In the genomic region with DNA sequence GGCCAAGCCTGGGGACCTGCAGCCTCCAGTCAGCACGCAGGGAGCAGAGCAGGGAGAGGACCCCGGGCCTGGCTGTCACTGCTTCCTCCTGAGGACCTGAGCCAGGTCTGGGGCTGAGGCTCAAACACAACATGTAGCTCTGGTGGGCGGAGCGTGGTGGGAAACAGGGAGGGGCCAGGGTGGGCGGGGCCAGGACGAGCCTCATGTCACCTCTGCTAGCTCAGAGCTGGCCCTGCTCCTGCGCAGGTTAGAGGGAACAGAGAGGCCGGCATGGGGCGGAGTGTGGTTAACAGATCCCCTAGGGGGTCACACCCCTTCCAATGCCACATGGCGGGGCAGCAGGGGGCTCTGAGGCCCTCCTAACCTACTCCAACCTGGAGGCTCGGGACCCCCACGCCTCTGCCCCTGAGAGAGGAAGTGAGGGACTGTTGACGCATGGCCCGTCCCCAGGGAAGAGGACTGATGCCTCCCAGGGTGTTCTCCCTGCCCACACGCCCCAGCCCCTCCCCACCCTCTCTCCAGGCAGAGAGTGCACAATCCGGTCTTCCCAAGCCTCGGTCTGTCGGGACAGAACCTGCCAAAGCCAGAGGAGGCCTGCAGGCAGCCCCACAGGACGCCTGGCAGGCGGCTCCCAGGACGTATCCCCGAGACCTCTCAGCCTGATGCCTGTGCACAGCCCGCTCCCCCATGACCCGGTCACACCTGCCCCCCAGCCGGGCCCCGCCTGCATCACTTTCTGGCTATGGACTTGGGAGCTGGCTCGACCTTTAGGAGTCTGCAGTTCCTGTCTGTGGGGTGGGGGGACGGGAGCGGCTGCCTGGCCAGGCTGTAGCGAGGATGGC, we compare ENCODE assay signal across 1 cellular context.
TF ChIP-seq lines count a peak whose summit lies in the region.

No MANE protein-coding gene starts in this region.

TF ChIP-seq in K562, 482 proteins besides CTCF, POLR2A, EP300 and RAD21 (continued from another document and continues in another):
- TF ChIP-seq JUNB (CRISPR knock-in tag; conservative IDR thresholded peaks at IDR 0.05) (no peak), ZNF197 (CRISPR knock-in tag; IDR thresholded peaks at IDR 0.05; ENCODE audit: low read depth) (no peak), U2AF1 (optimal IDR thresholded peaks at IDR 0.05; ENCODE audit: low read depth, low read length) (no peak), ZNF431 (CRISPR knock-in tag; IDR thresholded peaks at IDR 0.05) (no peak), NKRF (IDR thresholded peaks at IDR 0.05; ENCODE audit: borderline replicate concordance) (peak; percentile 86; the same call in 1 of the 2 replicates), GTF2B (IDR thresholded peaks at IDR 0.05; ENCODE audit: extremely low read depth, insufficient read length) (no peak), MBD2 (IDR thresholded peaks at IDR 0.05; ENCODE audit: borderline replicate concordance, low read depth) (peak; percentile 25; the same call in 1 of the 2 replicates), DMBX1 (CRISPR knock-in tag; IDR thresholded peaks at IDR 0.05; ENCODE audit: borderline replicate concordance) (peak; percentile 13; the same call in 1 of the 2 replicates), MEF2A (IDR thresholded peaks at IDR 0.05; ENCODE audit: control insufficient read depth, low read depth, low read length) (no peak), NCOA4 (IDR thresholded peaks at IDR 0.05; ENCODE audit: partially characterized antibody) (no peak), TFE3 (CRISPR knock-in tag; IDR thresholded peaks at IDR 0.05) (no peak), NR0B1 (IDR thresholded peaks at IDR 0.05; ENCODE audit: partially characterized antibody) (no peak), BMI1 (IDR thresholded peaks at IDR 0.05; ENCODE audit: low read length) (no peak), RUNX1 (IDR thresholded peaks at IDR 0.05; ENCODE audit: low read depth) (no peak), ZNF584 (CRISPR knock-in tag; IDR thresholded peaks at IDR 0.05; ENCODE audit: low read depth) (no peak), TCFL5 (CRISPR knock-in tag; conservative IDR thresholded peaks at IDR 0.05) (no peak), SP1 (CRISPR knock-in tag; IDR thresholded peaks at IDR 0.05) (0 out of 2 replicates have a peak, but pooled peaks have one; percentile 18), DPF2 (IDR thresholded peaks at IDR 0.05) (no peak; the same call in 1 of the 2 replicates), ZNF717 (CRISPR knock-in tag; IDR thresholded peaks at IDR 0.05) (no peak), FOXJ3 (CRISPR knock-in tag; IDR thresholded peaks at IDR 0.05) (no peak), MAZ (CRISPR knock-in tag; conservative IDR thresholded peaks at IDR 0.05 in 1 of 2, IDR thresholded peaks at IDR 0.05 in 1 of 2) (peak; percentile 71 to 75), ZNF124 (CRISPR knock-in tag; IDR thresholded peaks at IDR 0.05) (no peak), ZNF707 (CRISPR knock-in tag; conservative IDR thresholded peaks at IDR 0.05) (no peak), PRMT5 (CRISPR knock-in tag; IDR thresholded peaks at IDR 0.05) (no peak)
- TF ChIP-seq, protein P1, sequence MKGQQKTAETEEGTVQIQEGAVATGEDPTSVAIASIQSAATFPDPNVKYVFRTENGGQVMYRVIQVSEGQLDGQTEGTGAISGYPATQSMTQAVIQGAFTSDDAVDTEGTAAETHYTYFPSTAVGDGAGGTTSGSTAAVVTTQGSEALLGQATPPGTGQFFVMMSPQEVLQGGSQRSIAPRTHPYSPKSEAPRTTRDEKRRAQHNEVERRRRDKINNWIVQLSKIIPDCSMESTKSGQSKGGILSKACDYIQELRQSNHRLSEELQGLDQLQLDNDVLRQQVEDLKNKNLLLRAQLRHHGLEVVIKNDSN (CRISPR knock-in tag; IDR thresholded peaks at IDR 0.05), result no peak
- TF ChIP-seq, protein P2, sequence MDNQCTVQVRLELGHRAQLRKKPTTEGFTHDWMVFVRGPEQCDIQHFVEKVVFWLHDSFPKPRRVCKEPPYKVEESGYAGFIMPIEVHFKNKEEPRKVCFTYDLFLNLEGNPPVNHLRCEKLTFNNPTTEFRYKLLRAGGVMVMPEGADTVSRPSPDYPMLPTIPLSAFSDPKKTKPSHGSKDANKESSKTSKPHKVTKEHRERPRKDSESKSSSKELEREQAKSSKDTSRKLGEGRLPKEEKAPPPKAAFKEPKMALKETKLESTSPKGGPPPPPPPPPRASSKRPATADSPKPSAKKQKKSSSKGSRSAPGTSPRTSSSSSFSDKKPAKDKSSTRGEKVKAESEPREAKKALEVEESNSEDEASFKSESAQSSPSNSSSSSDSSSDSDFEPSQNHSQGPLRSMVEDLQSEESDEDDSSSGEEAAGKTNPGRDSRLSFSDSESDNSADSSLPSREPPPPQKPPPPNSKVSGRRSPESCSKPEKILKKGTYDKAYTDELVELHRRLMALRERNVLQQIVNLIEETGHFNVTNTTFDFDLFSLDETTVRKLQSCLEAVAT (IDR thresholded peaks at IDR 0.05), result 0 out of 4 replicates have a peak, but pooled peaks of 1 of the 2 experiments have one; percentile 16
- TF ChIP-seq, protein P3, sequence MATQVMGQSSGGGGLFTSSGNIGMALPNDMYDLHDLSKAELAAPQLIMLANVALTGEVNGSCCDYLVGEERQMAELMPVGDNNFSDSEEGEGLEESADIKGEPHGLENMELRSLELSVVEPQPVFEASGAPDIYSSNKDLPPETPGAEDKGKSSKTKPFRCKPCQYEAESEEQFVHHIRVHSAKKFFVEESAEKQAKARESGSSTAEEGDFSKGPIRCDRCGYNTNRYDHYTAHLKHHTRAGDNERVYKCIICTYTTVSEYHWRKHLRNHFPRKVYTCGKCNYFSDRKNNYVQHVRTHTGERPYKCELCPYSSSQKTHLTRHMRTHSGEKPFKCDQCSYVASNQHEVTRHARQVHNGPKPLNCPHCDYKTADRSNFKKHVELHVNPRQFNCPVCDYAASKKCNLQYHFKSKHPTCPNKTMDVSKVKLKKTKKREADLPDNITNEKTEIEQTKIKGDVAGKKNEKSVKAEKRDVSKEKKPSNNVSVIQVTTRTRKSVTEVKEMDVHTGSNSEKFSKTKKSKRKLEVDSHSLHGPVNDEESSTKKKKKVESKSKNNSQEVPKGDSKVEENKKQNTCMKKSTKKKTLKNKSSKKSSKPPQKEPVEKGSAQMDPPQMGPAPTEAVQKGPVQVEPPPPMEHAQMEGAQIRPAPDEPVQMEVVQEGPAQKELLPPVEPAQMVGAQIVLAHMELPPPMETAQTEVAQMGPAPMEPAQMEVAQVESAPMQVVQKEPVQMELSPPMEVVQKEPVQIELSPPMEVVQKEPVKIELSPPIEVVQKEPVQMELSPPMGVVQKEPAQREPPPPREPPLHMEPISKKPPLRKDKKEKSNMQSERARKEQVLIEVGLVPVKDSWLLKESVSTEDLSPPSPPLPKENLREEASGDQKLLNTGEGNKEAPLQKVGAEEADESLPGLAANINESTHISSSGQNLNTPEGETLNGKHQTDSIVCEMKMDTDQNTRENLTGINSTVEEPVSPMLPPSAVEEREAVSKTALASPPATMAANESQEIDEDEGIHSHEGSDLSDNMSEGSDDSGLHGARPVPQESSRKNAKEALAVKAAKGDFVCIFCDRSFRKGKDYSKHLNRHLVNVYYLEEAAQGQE (CRISPR knock-in tag; IDR thresholded peaks at IDR 0.05; ENCODE audit: low read depth), result peak; percentile 68; the same call in 1 of the 2 replicates
- TF ChIP-seq, protein P4, sequence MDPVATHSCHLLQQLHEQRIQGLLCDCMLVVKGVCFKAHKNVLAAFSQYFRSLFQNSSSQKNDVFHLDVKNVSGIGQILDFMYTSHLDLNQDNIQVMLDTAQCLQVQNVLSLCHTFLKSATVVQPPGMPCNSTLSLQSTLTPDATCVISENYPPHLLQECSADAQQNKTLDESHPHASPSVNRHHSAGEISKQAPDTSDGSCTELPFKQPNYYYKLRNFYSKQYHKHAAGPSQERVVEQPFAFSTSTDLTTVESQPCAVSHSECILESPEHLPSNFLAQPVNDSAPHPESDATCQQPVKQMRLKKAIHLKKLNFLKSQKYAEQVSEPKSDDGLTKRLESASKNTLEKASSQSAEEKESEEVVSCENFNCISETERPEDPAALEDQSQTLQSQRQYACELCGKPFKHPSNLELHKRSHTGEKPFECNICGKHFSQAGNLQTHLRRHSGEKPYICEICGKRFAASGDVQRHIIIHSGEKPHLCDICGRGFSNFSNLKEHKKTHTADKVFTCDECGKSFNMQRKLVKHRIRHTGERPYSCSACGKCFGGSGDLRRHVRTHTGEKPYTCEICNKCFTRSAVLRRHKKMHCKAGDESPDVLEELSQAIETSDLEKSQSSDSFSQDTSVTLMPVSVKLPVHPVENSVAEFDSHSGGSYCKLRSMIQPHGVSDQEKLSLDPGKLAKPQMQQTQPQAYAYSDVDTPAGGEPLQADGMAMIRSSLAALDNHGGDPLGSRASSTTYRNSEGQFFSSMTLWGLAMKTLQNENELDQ (CRISPR knock-in tag; IDR thresholded peaks at IDR 0.05; ENCODE audit: borderline replicate concordance), result no peak
- TF ChIP-seq, protein P5, sequence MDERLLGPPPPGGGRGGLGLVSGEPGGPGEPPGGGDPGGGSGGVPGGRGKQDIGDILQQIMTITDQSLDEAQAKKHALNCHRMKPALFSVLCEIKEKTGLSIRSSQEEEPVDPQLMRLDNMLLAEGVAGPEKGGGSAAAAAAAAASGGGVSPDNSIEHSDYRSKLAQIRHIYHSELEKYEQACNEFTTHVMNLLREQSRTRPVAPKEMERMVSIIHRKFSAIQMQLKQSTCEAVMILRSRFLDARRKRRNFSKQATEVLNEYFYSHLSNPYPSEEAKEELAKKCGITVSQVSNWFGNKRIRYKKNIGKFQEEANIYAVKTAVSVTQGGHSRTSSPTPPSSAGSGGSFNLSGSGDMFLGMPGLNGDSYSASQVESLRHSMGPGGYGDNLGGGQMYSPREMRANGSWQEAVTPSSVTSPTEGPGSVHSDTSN (CRISPR knock-in tag; IDR thresholded peaks at IDR 0.05; ENCODE audit: low read depth), result no peak
- TF ChIP-seq, protein P5 (tag; conservative IDR thresholded peaks at IDR 0.05; ENCODE audit: low read depth), result no peak
- TF ChIP-seq, protein P6, sequence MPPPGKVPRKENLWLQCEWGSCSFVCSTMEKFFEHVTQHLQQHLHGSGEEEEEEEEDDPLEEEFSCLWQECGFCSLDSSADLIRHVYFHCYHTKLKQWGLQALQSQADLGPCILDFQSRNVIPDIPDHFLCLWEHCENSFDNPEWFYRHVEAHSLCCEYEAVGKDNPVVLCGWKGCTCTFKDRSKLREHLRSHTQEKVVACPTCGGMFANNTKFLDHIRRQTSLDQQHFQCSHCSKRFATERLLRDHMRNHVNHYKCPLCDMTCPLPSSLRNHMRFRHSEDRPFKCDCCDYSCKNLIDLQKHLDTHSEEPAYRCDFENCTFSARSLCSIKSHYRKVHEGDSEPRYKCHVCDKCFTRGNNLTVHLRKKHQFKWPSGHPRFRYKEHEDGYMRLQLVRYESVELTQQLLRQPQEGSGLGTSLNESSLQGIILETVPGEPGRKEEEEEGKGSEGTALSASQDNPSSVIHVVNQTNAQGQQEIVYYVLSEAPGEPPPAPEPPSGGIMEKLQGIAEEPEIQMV (tag; conservative IDR thresholded peaks at IDR 0.05; ENCODE audit: low read depth), result no peak
- TF ChIP-seq, protein P7, sequence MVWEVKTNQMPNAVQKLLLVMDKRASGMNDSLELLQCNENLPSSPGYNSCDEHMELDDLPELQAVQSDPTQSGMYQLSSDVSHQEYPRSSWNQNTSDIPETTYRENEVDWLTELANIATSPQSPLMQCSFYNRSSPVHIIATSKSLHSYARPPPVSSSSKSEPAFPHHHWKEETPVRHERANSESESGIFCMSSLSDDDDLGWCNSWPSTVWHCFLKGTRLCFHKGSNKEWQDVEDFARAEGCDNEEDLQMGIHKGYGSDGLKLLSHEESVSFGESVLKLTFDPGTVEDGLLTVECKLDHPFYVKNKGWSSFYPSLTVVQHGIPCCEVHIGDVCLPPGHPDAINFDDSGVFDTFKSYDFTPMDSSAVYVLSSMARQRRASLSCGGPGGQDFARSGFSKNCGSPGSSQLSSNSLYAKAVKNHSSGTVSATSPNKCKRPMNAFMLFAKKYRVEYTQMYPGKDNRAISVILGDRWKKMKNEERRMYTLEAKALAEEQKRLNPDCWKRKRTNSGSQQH (CRISPR knock-in tag; IDR thresholded peaks at IDR 0.05), result no peak
